Comparison of ENCODE assay signal across 8 cellular contexts in the genomic region with DNA sequence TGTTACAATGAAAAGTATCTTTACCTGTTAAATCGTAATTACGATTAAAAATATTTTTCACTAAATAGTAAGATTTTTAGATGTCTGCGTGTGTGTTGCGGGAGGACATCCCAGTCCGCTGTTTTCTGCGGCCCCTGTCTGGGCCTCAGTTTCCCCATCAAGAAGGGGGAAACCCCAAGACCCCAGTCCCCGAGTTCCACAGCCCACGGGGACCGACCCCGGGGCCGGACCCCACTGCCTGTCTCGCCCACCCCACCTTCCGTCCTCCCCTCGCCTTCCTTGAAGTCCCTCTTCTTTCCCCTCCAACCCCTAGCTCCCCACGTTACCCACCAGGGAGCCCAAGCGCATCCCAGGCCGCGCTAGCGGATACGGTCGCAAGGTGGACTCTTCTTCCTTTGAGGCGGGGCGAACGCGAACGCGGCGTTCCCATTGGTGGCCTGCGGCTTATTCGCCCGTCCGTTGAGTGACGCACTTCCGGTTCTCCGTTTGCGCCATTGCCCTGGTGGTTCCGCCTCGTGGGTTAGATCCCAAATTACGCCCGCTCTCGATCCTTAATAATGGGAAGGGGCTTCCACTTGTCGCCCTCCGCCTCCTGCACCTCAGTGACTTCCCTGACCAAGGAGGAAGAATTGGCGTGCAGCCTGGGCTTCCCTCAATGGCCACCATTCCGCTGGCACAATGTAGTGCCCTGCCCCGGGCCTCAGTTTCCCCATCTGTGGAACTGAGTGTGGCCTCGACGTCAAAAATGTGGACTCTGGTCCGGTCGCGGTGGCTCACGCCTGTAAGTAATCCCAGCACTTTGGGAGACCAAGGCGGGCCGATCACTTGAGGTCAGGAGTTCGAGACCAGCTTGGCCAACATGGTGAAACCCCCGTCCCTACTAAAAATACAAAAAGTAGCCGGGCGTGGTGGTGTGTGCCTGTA. TPM values are rescaled to one million over a fixed set of nuclear protein-coding genes. Genes with fewer than 3 reads are reported as not detected.
DNase-seq lines count a peak whose midpoint lies in the region; TF ChIP-seq lines count a peak whose summit lies in the region.

Gene NSMCE1 (minus strand): TSS at position 397 of the 924 bp plus-strand sequence. CDS start 11,202 bp downstream, outside the sequence.

- H3K4me3 ChIP-seq in Loucy (ENCODE audit: low read length, poor library complexity, severe bottlenecking) (peak within 1 kb of the TSS; percentile 90), fibroblast of villous mesenchyme (ENCODE audit: low read depth, low read length) (peak within 1 kb of the TSS; percentile 84), neural cell (ENCODE audit: low read length) (peak within 1 kb of the TSS; percentile 63), stomach (peak within 1 kb of the TSS; percentile 80 to 91 (median 84))

- H3K9ac ChIP-seq in Loucy (ENCODE audit: low read depth, low read length, poor library complexity, severe bottlenecking): peak within 1 kb of the TSS; percentile 92
- peak within 1 kb of the TSS; percentile 46 for H3K9ac ChIP-seq in neural cell (ENCODE audit: low read length)

- DNase-seq in ELR (ENCODE audit: low read depth) (peak; percentile 97), H4 (ENCODE audit: low spot score) (peak; percentile 95), activated gamma-delta T cell (lab: John Stamatoyannopoulos, UW) (peak; percentile 89), fibroblast of villous mesenchyme (ENCODE audit: low read depth) (peak; percentile 97), stomach (peak; percentile 99)

- no peak within 1 kb of the TSS for H3K27ac ChIP-seq in neural cell (ENCODE audit: low read length)
- H3K27ac ChIP-seq in stomach: peak within 1 kb of the TSS; percentile 69 to 92 (median 90)

- intact Hi-C loops in stomach (cut with DNase I; ENCODE audit: low total_unique reads): no loop called here

- H3K9me3 ChIP-seq in Loucy (ENCODE audit: insufficient read depth, low read depth, low read length) (no peaks in the 10 kb centered on the region), neural cell (ENCODE audit: low read length) (no peaks in the 10 kb centered on the region), stomach (no peaks in the 10 kb centered on the region)

- H3K27me3 ChIP-seq in Loucy (ENCODE audit: insufficient read depth, low read length, poor library complexity, severe bottlenecking) (no peaks in the 10 kb centered on the region), neural cell (ENCODE audit: insufficient read depth, low read depth, low read length) (no peaks in the 10 kb centered on the region), stomach (no peaks in the 10 kb centered on the region)

- WGBS in stomach, 5 donors: 5 to 8% (median 7%) methylated on average over 51 to 58 of the region's 58 CpGs

- TF ChIP-seq POLR2A in Raji (IDR thresholded peaks at IDR 0.05; ENCODE audit: insufficient read depth, low read depth, low read length): peak; percentile 87
- TF ChIP-seq POLR2A in stomach (IDR thresholded peaks at IDR 0.05): peak in 1 of 4 donors; percentile 40

- H3F3A ChIP-seq in Loucy (ENCODE audit: low read depth) (no peaks in the 10 kb centered on the region), neural cell (ENCODE audit: insufficient read depth, low read length, poor library complexity, severe bottlenecking) (no peaks in the 10 kb centered on the region)

- no peaks in the 10 kb centered on the region for H3K36me3 ChIP-seq in Loucy (ENCODE audit: insufficient read depth, low read length)
- no peaks in the 10 kb centered on the region for H3K36me3 ChIP-seq in neural cell (ENCODE audit: insufficient read depth, low read length)
- no peaks in the 10 kb centered on the region for H3K36me3 ChIP-seq in stomach

- TF ChIP-seq EP300 in neural cell (conservative IDR thresholded peaks at IDR 0.05; ENCODE audit: poor library complexity, severe bottlenecking) (no peak), stomach (IDR thresholded peaks at IDR 0.05) (no peak)

- H2AFZ ChIP-seq in Loucy (ENCODE audit: low read length) (peak within 1 kb of the TSS; percentile 86), neural cell (ENCODE audit: low read depth, low read length) (no peak within 1 kb of the TSS)

- H3K79me2 ChIP-seq in Loucy (ENCODE audit: insufficient read depth, low read length) (peaks cover 24% of the 10 kb centered on the region), neural cell (replicated peaks; ENCODE audit: insufficient read depth, low read length) (no peaks in the 10 kb centered on the region)

- H3K4me1 ChIP-seq in Loucy (ENCODE audit: insufficient read depth, low read length, poor library complexity, severe bottlenecking) (peaks cover 18% of the 10 kb centered on the region), stomach (peaks cover 7 to 27% (median 16%) of the 10 kb centered on the region in 4 donors)

- TF ChIP-seq RAD21 in neural cell (conservative IDR thresholded peaks at IDR 0.05): no peak

- peak within 1 kb of the TSS; percentile 95 for H3K4me2 ChIP-seq in Loucy (ENCODE audit: low read depth, low read length, poor library complexity, severe bottlenecking)
- no peak within 1 kb of the TSS for H3K4me2 ChIP-seq in neural cell (ENCODE audit: low read length)

- no peaks in the 10 kb centered on the region for H3K9me2 ChIP-seq in Loucy (replicated peaks; ENCODE audit: low read depth, low read length)
- no peaks in the 10 kb centered on the region for H3K9me2 ChIP-seq in neural cell (ENCODE audit: insufficient read depth, low read length)

- TF ChIP-seq CTCF in Loucy (conservative IDR thresholded peaks at IDR 0.05; ENCODE audit: low read length) (no peak), fibroblast of villous mesenchyme (IDR thresholded peaks at IDR 0.05; ENCODE audit: insufficient read depth, low read depth, low read length) (peak; percentile 21), neural cell (IDR thresholded peaks at IDR 0.05; ENCODE audit: poor library complexity, severe bottlenecking) (no peak), stomach (IDR thresholded peaks at IDR 0.05) (peak in 3 of 7 experiments; percentile 13 to 27 (median 18))

- H4K20me1 ChIP-seq in Loucy (ENCODE audit: insufficient read depth, low read length, poor library complexity, severe bottlenecking) (no peaks in the 10 kb centered on the region), neural cell (ENCODE audit: insufficient read depth) (no peaks in the 10 kb centered on the region)

TF ChIP-seq in neural cell, 6 proteins besides CTCF, POLR2A, EP300 and RAD21:
- no peak for TF ChIP-seq EZH2 (IDR thresholded peaks at IDR 0.05; ENCODE audit: borderline replicate concordance, insufficient read depth, low read length, poor library complexity, severe bottlenecking)
- no peak for TF ChIP-seq POLR2AphosphoS5 (IDR thresholded peaks at IDR 0.05)
- TF ChIP-seq MXI1 (conservative IDR thresholded peaks at IDR 0.05; ENCODE audit: poor library complexity, severe bottlenecking): no peak
- TF ChIP-seq REST (IDR thresholded peaks at IDR 0.05; ENCODE audit: borderline replicate concordance): no peak
- TF ChIP-seq TAF1 (IDR thresholded peaks at IDR 0.05; ENCODE audit: low read depth): no peak
- TF ChIP-seq SMC3 (conservative IDR thresholded peaks at IDR 0.05; ENCODE audit: poor library complexity): no peak

RNA-seq across cellular contexts. Expression of gene NSMCE1, which starts in this region (rescaled TPM):
- total RNA-seq in H4 (2014; rRNA removed; shearing (Covaris generic)): 49.4 and 52.6 TPM in 2 replicates
- total RNA-seq in fibroblast of villous mesenchyme (60.2 and 69.1 TPM in 2 replicates), stomach (100 to 1,000 TPM in 1 of 5 donors, 10 to 100 TPM in 3, 1 to 10 TPM in 1; 9.3 to 120 (median 24.1) TPM)
- polyA plus RNA-seq in neural cell (11.5 and 20.0 TPM in 2 replicates), stomach (10 to 100 TPM; 53.5 to 67.0 (median 66.0) TPM)
- 9.0 and 10.9 TPM in 2 replicates for polyA minus RNA-seq in neural cell
